In genomic region chr17:78981010-78981888, GRCh38 we compare ENCODE assay signal across 25 cellular contexts. TPM values are rescaled to one million over a fixed set of nuclear protein-coding genes. Genes with fewer than 3 reads are reported as not detected.
DNase-seq lines count a peak whose midpoint lies in the region; ATAC-seq and TF ChIP-seq lines count a peak whose summit lies in the region.
"Had no signal": no experiment of that assay in that cellular context is flagged by ENCODE, and none has a peak within 500 bp of the region (broad histone marks: within the 10 kb centered on the region; RNA-seq: fewer than 3 reads in every experiment).

No MANE protein-coding gene starts in this region.

- H3K36me3 ChIP-seq in heart right ventricle: peaks cover 0 to 10% (median 0%) of the 10 kb centered on the region in 9 donors
- peaks cover 0 to 6% (median 0%) of the 10 kb centered on the region in 5 donors for H3K36me3 ChIP-seq in subcutaneous abdominal adipose tissue (ENCODE audit: control insufficient read depth in 5 of 5, insufficient read depth in 5 of 5, low read length in 5 of 5)
- no peaks in the 10 kb centered on the region for H3K36me3 ChIP-seq in mammary epithelial cell (ENCODE audit: insufficient read depth, low read length)

- dilution Hi-C loops in mammary epithelial cell (cut with HindIII; ENCODE audit: low sequenced_read_pairs): no loop called here

- POLR2A ChIA-PET in RWPE1 (lab: Yijun Ruan, JAX; ENCODE audit: low non-redundant PET): no interaction called here

- CTCF ChIA-PET in RWPE1 (lab: Yijun Ruan, JAX): interaction anchor here (0.6 kb wide), 1 partner anchor 30 kb away, joined by 3 read pairs; no protein-coding TSS in a partner anchor
- CTCF ChIA-PET in mammary epithelial cell (lab: Charles Lee; ENCODE audit: low non-redundant PET): no interaction called here

- no peaks in the 10 kb centered on the region for H3K36me3 Mint-ChIP-seq in type B pancreatic cell
- H3K36me3 Mint-ChIP-seq: immature natural killer cell; stimulated activated effector memory CD8-positive, alpha-beta T cell treated with anti-CD3 and anti-CD28 coated beads, Interleukin-12 subunit alpha, Interleukin-12 subunit beta, amount 100 ng/mL, for 72 hours had no signal

- no peaks in the 10 kb centered on the region for H3K27me3 Mint-ChIP-seq in type B pancreatic cell
- H3K27me3 Mint-ChIP-seq: activated naive CD8-positive, alpha-beta T cell treated with anti-CD3 and anti-CD28 coated beads, Interleukin-2, amount 10 ng/mL, durations not matched to agents 7 days and 5 days had no signal

- DNase-seq in heart right ventricle (no peak), cardiac septum (ENCODE audit: low spot score) (no peak), RWPE1 (ENCODE audit: low spot score) (no peak), myocyte (ENCODE audit: low read depth) (peak; percentile 57), mammary epithelial cell (no peak), type B pancreatic cell (ENCODE audit: extremely low spot score, unreplicated experiment) (no peak)
- DNase-seq: activated CD4-positive, alpha-beta T cell treated with anti-CD3 and anti-CD28 coated beads, Interleukin-2, amount 50 U/mL, for 4 hours; activated CD8-positive, alpha-beta memory T cell treated with anti-CD3 and anti-CD28 coated beads, Interleukin-2, amount 50 U/mL, for 48 hours; activated naive CD8-positive, alpha-beta T cell treated with anti-CD3 and anti-CD28 coated beads, Interleukin-2, amount 10 ng/mL, durations not matched to agents 7 days and 5 days; hippocampal formation; immature natural killer cell; KG1; MM.1S; NCI-H1417 treated with DMSO at 0.1 percent for 48 hours; NCI-H2107; stimulated activated CD4-positive, alpha-beta T cell treated with anti-CD3 and anti-CD28 coated beads, Interleukin-2, amount 100 ng/mL, for 48 hours had no signal

- TF ChIP-seq CTCF in heart right ventricle (IDR thresholded peaks at IDR 0.05): no peak
- no peak for TF ChIP-seq CTCF in RWPE1 (conservative IDR thresholded peaks at IDR 0.05; ENCODE audit: low read depth)
- TF ChIP-seq CTCF in mammary epithelial cell (conservative IDR thresholded peaks at IDR 0.05 in 1 of 2, IDR thresholded peaks at IDR 0.05 in 1 of 2; ENCODE audit: extremely low read depth in 1 of 2, insufficient read depth in 1 of 2, low read depth in 1 of 2, low read length in 2 of 2): no peak
- TF ChIP-seq CTCF in type B pancreatic cell (conservative IDR thresholded peaks at IDR 0.05): no peak

- H3K4me1 ChIP-seq in heart right ventricle: peaks cover 24 to 56% (median 48%) of the 10 kb centered on the region in 9 donors
- peaks cover 8 to 50% (median 47%) of the 10 kb centered on the region in 5 donors for H3K4me1 ChIP-seq in subcutaneous abdominal adipose tissue (ENCODE audit: control insufficient read depth in 5 of 5, insufficient read depth in 5 of 5, low read length in 5 of 5)
- peaks cover 38% of the 10 kb centered on the region for H3K4me1 ChIP-seq in mammary epithelial cell (ENCODE audit: insufficient read depth, low read length)

- H3K9ac ChIP-seq in subcutaneous abdominal adipose tissue (ENCODE audit: low read length in 5 of 5): peak overlapping the region in 2 of 5 donors; percentile 40 to 64
- no peak overlapping the region for H3K9ac ChIP-seq in mammary epithelial cell (ENCODE audit: insufficient read depth, low read length)

- 77 to 82% methylated on average over 16 of the region's 16 CpGs for WGBS in heart right ventricle, 2 donors
- 94% methylated on average over 14 of the region's 16 CpGs for WGBS in mammary epithelial cell (ENCODE audit: low coverage, missing lambda C conversion rate)

- in situ Hi-C loops in mammary epithelial cell (cut with MboI; ENCODE audit: low sequenced_read_pairs in 2 of 2): no loop called here

- H3K27ac Mint-ChIP-seq in type B pancreatic cell: no peak overlapping the region
- H3K27ac Mint-ChIP-seq: activated T-helper 2 cell treated with anti-CD3 and anti-CD28 coated beads, Interferon-gamma antibody, Interleukin-2, Interleukin-4, amounts not matched to agents 10 μg/mL and 5 μg/mL and 100 μg/mL, durations not matched to agents 14 hours and 24 hours and 36 hours; GM23338; immature natural killer cell; stimulated activated effector memory CD8-positive, alpha-beta T cell treated with anti-CD3 and anti-CD28 coated beads, Interleukin-12 subunit alpha, Interleukin-12 subunit beta, amount 100 ng/mL, for 72 hours had no signal

- no TSS peak for BruUV-seq in mammary epithelial cell (replicated peaks; lab: Mats Ljungman, UMichigan)

- ATAC-seq in heart right ventricle (no peak), HG03457 (IDR thresholded peaks at IDR 0.05; ENCODE audit: unreplicated experiment) (no peak)

- peak overlapping the region in 6 of 10 donors; percentile 76 to 85 (median 80) for H3K27ac ChIP-seq in heart right ventricle
- peak overlapping the region; percentile 88 for H3K27ac ChIP-seq in RWPE1
- peak overlapping the region; percentile 50 for H3K27ac ChIP-seq in subcutaneous abdominal adipose tissue (ENCODE audit: low read depth, low read length)
- no peak overlapping the region for H3K27ac ChIP-seq in mammary epithelial cell (ENCODE audit: insufficient read depth, low read depth, low read length)
- H3K27ac ChIP-seq: epithelial cell of prostate, SK-N-MC had no signal

- intact Hi-C loops in heart right ventricle (cut with DNase I): loop anchor here in 1 of 10 donors (10.0 kb wide), 1 partner anchor 414 kb away; no protein-coding TSS in a partner anchor
- intact Hi-C loops in cardiac septum (cut with DNase I): no loop called here
- intact Hi-C loops in mammary epithelial cell (cut with micrococcal nuclease): no loop called here

- H2AFZ ChIP-seq in mammary epithelial cell (ENCODE audit: low read depth, low read length): no peak overlapping the region
- H2AFZ ChIP-seq: GM23338 had no signal

- no peaks in the 10 kb centered on the region for H4K20me1 ChIP-seq in mammary epithelial cell (ENCODE audit: insufficient read depth, low read length)

- peaks cover 29% of the 10 kb centered on the region for H3K79me2 ChIP-seq in mammary epithelial cell (ENCODE audit: insufficient read depth, low read length)

- H3K4me3 ChIP-seq in heart right ventricle (no peak overlapping the region), subcutaneous abdominal adipose tissue (ENCODE audit: low read depth in 1 of 5, low read length in 5 of 5) (no peak overlapping the region), mammary epithelial cell (replicated peaks in 1 of 3; ENCODE audit: insufficient read depth in 1 of 3, low read depth in 2 of 3, low read length in 3 of 3) (no peak overlapping the region)
- H3K4me3 ChIP-seq: GM12878, GM23338, SK-N-MC had no signal

- H3K9me3 Mint-ChIP-seq in type B pancreatic cell: no peaks in the 10 kb centered on the region
- H3K9me3 Mint-ChIP-seq: activated naive CD8-positive, alpha-beta T cell treated with anti-CD3 and anti-CD28 coated beads, Interleukin-2, amount 10 ng/mL, durations not matched to agents 7 days and 5 days; activated T-helper 2 cell treated with anti-CD3 and anti-CD28 coated beads, Interferon-gamma antibody, Interleukin-2, Interleukin-4, amounts not matched to agents 10 μg/mL and 5 μg/mL and 100 μg/mL, durations not matched to agents 14 hours and 24 hours and 36 hours; GM23338; immature natural killer cell; stimulated activated effector memory CD8-positive, alpha-beta T cell treated with anti-CD3 and anti-CD28 coated beads, Interleukin-12 subunit alpha, Interleukin-12 subunit beta, amount 100 ng/mL, for 72 hours had no signal

- H3K4me1 Mint-ChIP-seq in type B pancreatic cell (ENCODE audit: unreplicated experiment): peaks cover 18% of the 10 kb centered on the region

- H3K9me3 ChIP-seq in heart right ventricle (no peaks in the 10 kb centered on the region), subcutaneous abdominal adipose tissue (ENCODE audit: control insufficient read depth in 5 of 5, low read length in 5 of 5) (no peaks in the 10 kb centered on the region), mammary epithelial cell (replicated peaks; ENCODE audit: insufficient read depth, low read length) (no peaks in the 10 kb centered on the region)

- no peak overlapping the region for H3K4me3 Mint-ChIP-seq in type B pancreatic cell
- H3K4me3 Mint-ChIP-seq: GM23338; immature natural killer cell; stimulated activated effector memory CD8-positive, alpha-beta T cell treated with anti-CD3 and anti-CD28 coated beads, Interleukin-12 subunit alpha, Interleukin-12 subunit beta, amount 100 ng/mL, for 72 hours had no signal

- H3K27me3 ChIP-seq in heart right ventricle (no peaks in the 10 kb centered on the region), subcutaneous abdominal adipose tissue (ENCODE audit: control insufficient read depth in 5 of 5, insufficient read depth in 4 of 5, low read length in 5 of 5) (no peaks in the 10 kb centered on the region), mammary epithelial cell (ENCODE audit: insufficient read depth, low read length) (no peaks in the 10 kb centered on the region)

- H3K4me2 ChIP-seq in mammary epithelial cell (ENCODE audit: insufficient read depth, low read depth, low read length): no peak overlapping the region
- H3K4me2 ChIP-seq: GM23338 had no signal

RNA-seq across cellular contexts. Expression of gene LGALS3BP, which starts 1.5 kb away (rescaled TPM):
- total RNA-seq in heart right ventricle (100 to 1,000 TPM; 362 to 852 (median 568) TPM), cardiac septum (312 TPM), myocyte (437 and 456 TPM in 2 replicates), mammary epithelial cell (100 to 1,000 TPM; 173 to 221 TPM), type B pancreatic cell (ENCODE audit: low replicate concordance) (154 and 202 TPM in 2 replicates)
- polyA plus RNA-seq in heart right ventricle (100 to 1,000 TPM; 196 to 268 TPM), mammary epithelial cell (109 TPM)
- polyA plus RNA-seq in myocyte (2012): 442 TPM
- 167 TPM for polyA minus RNA-seq in mammary epithelial cell

RNA-seq across cellular contexts. Expression of gene CANT1, which starts 28.3 kb away (rescaled TPM):
- total RNA-seq in heart right ventricle (10 to 100 TPM; 19.9 to 33.4 (median 24.4) TPM), cardiac septum (25.2 TPM), myocyte (42.7 and 51.3 TPM in 2 replicates), mammary epithelial cell (10 to 100 TPM; 54.5 to 86.5 TPM), type B pancreatic cell (ENCODE audit: low replicate concordance) (75.1 and 105 TPM in 2 replicates)
- polyA plus RNA-seq in heart right ventricle (10 to 100 TPM in 1 of 2 donors, 1 to 10 TPM in 1; 4.1 to 16.7 TPM), mammary epithelial cell (61.6 TPM)
- 35.1 TPM for polyA plus RNA-seq in myocyte (2012)
- 59.7 TPM for polyA minus RNA-seq in mammary epithelial cell

RNA-seq across cellular contexts. Expression of gene C1QTNF1, which starts 42.7 kb away (rescaled TPM):
- total RNA-seq in heart right ventricle: 100 to 1,000 TPM in 3 of 10 donors, 10 to 100 TPM in 7; 29.3 to 685 (median 62.8) TPM
- 100 to 1,000 TPM; 108 to 224 TPM for polyA plus RNA-seq in heart right ventricle
- total RNA-seq in cardiac septum: 92.9 TPM
- total RNA-seq in myocyte: 1.5 and 1.9 TPM in 2 replicates
- 1.0 TPM for polyA plus RNA-seq in myocyte (2012)
- 10 to 100 TPM; 13.2 to 22.0 TPM for total RNA-seq in mammary epithelial cell
- polyA plus RNA-seq in mammary epithelial cell: 10.4 TPM
- 10.4 TPM for polyA minus RNA-seq in mammary epithelial cell
- 8.7 and 9.4 TPM in 2 replicates for total RNA-seq in type B pancreatic cell (ENCODE audit: low replicate concordance)
- total RNA-seq: activated naive CD8-positive, alpha-beta T cell treated with anti-CD3 and anti-CD28 coated beads, Interleukin-2, amount 10 ng/mL, durations not matched to agents 7 days and 5 days; activated T-helper 2 cell treated with anti-CD3 and anti-CD28 coated beads, Interferon-gamma antibody, Interleukin-2, Interleukin-4, amounts not matched to agents 10 μg/mL and 5 μg/mL and 100 μg/mL, durations not matched to agents 14 hours and 24 hours and 36 hours; T-helper 2 cell treated with Interferon-gamma antibody and Interleukin-4, amounts not matched to agents 100 ng/mL and 5 ng/mL, for 36 hours had no signal
- polyA plus RNA-seq: immature natural killer cell had no signal

RNA-seq across cellular contexts. Expression of gene TIMP2, which starts 56.1 kb away (rescaled TPM):
- total RNA-seq in heart right ventricle (100 to 1,000 TPM in 4 of 10 donors, 10 to 100 TPM in 6; 77.5 to 118 (median 99.3) TPM), cardiac septum (95.5 TPM), myocyte (197 and 208 TPM in 2 replicates), mammary epithelial cell (10 to 100 TPM; 20.7 to 31.2 TPM), type B pancreatic cell (ENCODE audit: low replicate concordance) (125 and 192 TPM in 2 replicates)
- polyA plus RNA-seq in heart right ventricle (10 to 100 TPM; 32.4 to 44.1 TPM), mammary epithelial cell (11.5 TPM)
- polyA plus RNA-seq in myocyte (2012): 598 TPM
- 19.6 TPM for polyA minus RNA-seq in mammary epithelial cell
